ENCODE assay signal across 1 cellular context in the genomic region with DNA sequence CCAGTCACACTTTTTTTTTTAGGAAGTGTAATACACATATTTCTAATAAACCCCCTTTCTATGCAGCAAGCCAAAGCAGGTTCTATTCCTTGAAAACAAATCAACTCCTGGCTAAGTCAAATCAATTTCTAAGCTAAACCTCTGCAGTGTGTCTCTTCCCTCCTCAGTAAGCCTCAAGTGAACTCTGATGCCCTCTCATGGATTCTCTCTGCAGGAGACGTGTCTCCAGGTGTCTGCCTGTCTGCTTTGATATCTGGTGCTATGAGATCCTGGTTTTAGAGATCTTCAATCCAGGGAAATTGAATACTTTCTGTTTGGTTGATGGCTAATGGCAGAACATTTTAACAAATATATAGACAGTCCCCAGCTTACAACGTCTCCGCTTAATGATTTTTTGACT.
TF ChIP-seq lines count a peak whose summit lies in the region.

No MANE protein-coding gene starts in this region.

TF ChIP-seq in H1, 55 proteins besides CTCF, POLR2A, EP300 and RAD21:
- TF ChIP-seq YY1 (IDR thresholded peaks at IDR 0.05; ENCODE audit: low read depth, low read length) (no peak), CREB1 (IDR thresholded peaks at IDR 0.05) (no peak), HDAC2 (IDR thresholded peaks at IDR 0.05; ENCODE audit: borderline replicate concordance in 1 of 2, low read depth in 2 of 2, low read length in 2 of 2) (no peak), SP4 (IDR thresholded peaks at IDR 0.05; ENCODE audit: low read length) (no peak), BACH1 (IDR thresholded peaks at IDR 0.05; ENCODE audit: low read length) (no peak), KDM5A (IDR thresholded peaks at IDR 0.05; ENCODE audit: low read length) (no peak), SAP30 (IDR thresholded peaks at IDR 0.05; ENCODE audit: insufficient read depth, insufficient replicate concordance, low read length) (no peak)
- TF ChIP-seq, protein P1, sequence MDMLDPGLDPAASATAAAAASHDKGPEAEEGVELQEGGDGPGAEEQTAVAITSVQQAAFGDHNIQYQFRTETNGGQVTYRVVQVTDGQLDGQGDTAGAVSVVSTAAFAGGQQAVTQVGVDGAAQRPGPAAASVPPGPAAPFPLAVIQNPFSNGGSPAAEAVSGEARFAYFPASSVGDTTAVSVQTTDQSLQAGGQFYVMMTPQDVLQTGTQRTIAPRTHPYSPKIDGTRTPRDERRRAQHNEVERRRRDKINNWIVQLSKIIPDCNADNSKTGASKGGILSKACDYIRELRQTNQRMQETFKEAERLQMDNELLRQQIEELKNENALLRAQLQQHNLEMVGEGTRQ (IDR thresholded peaks at IDR 0.05; ENCODE audit: low read length): no peak
